26 cellular contexts compared by ENCODE assay signal in genomic region chr9:74696520-74696919, GRCh38.
DNase-seq lines count a peak whose midpoint lies in the region; ATAC-seq, FAIRE-seq and TF ChIP-seq lines count a peak whose summit lies in the region.
"Had no signal": no experiment of that assay in that cellular context is flagged by ENCODE, and none has a peak within 500 bp of the region (broad histone marks: within the 10 kb centered on the region; RNA-seq: fewer than 3 reads in every experiment).

No MANE protein-coding gene starts in this region.

- DNase-seq in GM12864 (ENCODE audit: low read depth) (no peak), Karpas-422 (peak; percentile 53), foreskin keratinocyte (no peak), pancreas (no peak), NCI-H526 (lab: John Stamatoyannopoulos, UW) (no peak)
- DNase-seq: activated CD4-positive, alpha-beta T cell treated with anti-CD3 and anti-CD28 coated beads, Interleukin-2, amount 10 ng/mL, durations not matched to agents 7 days and 5 days; activated T-cell treated with anti-CD3 and anti-CD28 coated beads, Interleukin-2, amount 50 U/mL, for 4 hours; body of pancreas; colonic mucosa; gastrocnemius medialis; GDM1; mesenchymal stem cell; MG63; natural killer cell; NCI-H1694; NCI-H226; stimulated activated CD8-positive, alpha-beta memory T cell treated with anti-CD3 and anti-CD28 coated beads, Interleukin-4, amount 100 ng/mL, for 48 hours had no signal

- H3K27ac ChIP-seq in Karpas-422 (ENCODE audit: low read length) (no peak overlapping the region), foreskin keratinocyte (no peak overlapping the region), pancreas (no peak overlapping the region)
- H3K27ac ChIP-seq: body of pancreas, colonic mucosa, gastrocnemius medialis, RWPE1, skin epidermis, suprapubic skin had no signal

- intact Hi-C loops in pancreas (cut with DNase I): no loop called here

- H2AFZ ChIP-seq in Karpas-422 (ENCODE audit: low read length): no peak overlapping the region

- no peaks in the 10 kb centered on the region for H3K9me2 ChIP-seq in Karpas-422 (replicated peaks; ENCODE audit: insufficient read depth, low read length)

- H3K4me3 ChIP-seq in GM12864 (ENCODE audit: low read depth, low read length) (no peak overlapping the region), Karpas-422 (ENCODE audit: low read length) (no peak overlapping the region), pancreas (no peak overlapping the region)
- H3K4me3 ChIP-seq: body of pancreas, colonic mucosa, gastrocnemius medialis, MG63, skin epidermis, suprapubic skin had no signal

- H3K4me2 ChIP-seq in Karpas-422 (ENCODE audit: low read depth, low read length, poor library complexity, severe bottlenecking): no peak overlapping the region

- no peak for FAIRE-seq in pancreas (lab: Jason Lieb, UNC)
- FAIRE-seq: D721Med, endothelial cell of umbilical vein, GM18507, TTC549 had no signal

- no peaks in the 10 kb centered on the region for H3K36me3 ChIP-seq in Karpas-422 (ENCODE audit: insufficient read depth, low read length)
- no peaks in the 10 kb centered on the region for H3K36me3 ChIP-seq in pancreas
- H3K36me3 ChIP-seq: colonic mucosa, gastrocnemius medialis, MG63, suprapubic skin had no signal

- H3K9ac ChIP-seq in Karpas-422 (ENCODE audit: low read length): no peak overlapping the region

- H3K9me3 ChIP-seq in Karpas-422 (ENCODE audit: low read length) (no peaks in the 10 kb centered on the region), pancreas (no peaks in the 10 kb centered on the region)
- H3K9me3 ChIP-seq: body of pancreas, colonic mucosa, gastrocnemius medialis, MG63, suprapubic skin had no signal

- ATAC-seq in GM18498 (IDR thresholded peaks at IDR 0.05; ENCODE audit: unreplicated experiment): peak; percentile 54
- peak; percentile 18 for ATAC-seq in foreskin keratinocyte
- ATAC-seq in pancreas: no peak
- no peak for ATAC-seq in HG02759 (IDR thresholded peaks at IDR 0.05; ENCODE audit: unreplicated experiment)
- ATAC-seq: body of pancreas, gastrocnemius medialis, natural killer cell had no signal

- peak; percentile 31 for TF ChIP-seq CTCF in GM12864 (IDR thresholded peaks at IDR 0.05; ENCODE audit: low read depth, low read length, missing control alignments)
- no peak for TF ChIP-seq CTCF in foreskin keratinocyte (conservative IDR thresholded peaks at IDR 0.05)
- TF ChIP-seq CTCF in pancreas (IDR thresholded peaks at IDR 0.05): no peak

- H3K4me1 ChIP-seq in Karpas-422 (ENCODE audit: low read length): peaks cover 32% of the 10 kb centered on the region
- H3K4me1 ChIP-seq in foreskin keratinocyte: no peaks in the 10 kb centered on the region
- H3K4me1 ChIP-seq in pancreas: no peaks in the 10 kb centered on the region
- H3K4me1 ChIP-seq: body of pancreas, colonic mucosa, gastrocnemius medialis, suprapubic skin had no signal

- H3K27me3 ChIP-seq in Karpas-422 (ENCODE audit: low read length) (no peaks in the 10 kb centered on the region), foreskin keratinocyte (no peaks in the 10 kb centered on the region), pancreas (no peaks in the 10 kb centered on the region)
- H3K27me3 ChIP-seq: body of pancreas, colonic mucosa, gastrocnemius medialis, MG63, suprapubic skin had no signal

- H4K20me1 ChIP-seq in Karpas-422 (ENCODE audit: insufficient read depth, low read depth, low read length): no peaks in the 10 kb centered on the region

- H3K79me2 ChIP-seq in Karpas-422 (ENCODE audit: low read length): no peaks in the 10 kb centered on the region

- 59 to 65% methylated on average over 1 of the region's 1 CpG for WGBS in pancreas, 2 donors

Comparison
In these comparisons a context has a peak if more than half of its experiments do, and no peak if none do; other contexts are left out.
1. ATAC-seq: peak in GM18498 (single experiment) and foreskin keratinocyte (single experiment); none in pancreas (0 of 4) and HG02759 (single experiment).